Comparison of ENCODE assay signal across 9 cellular contexts in genomic region chr2:55839182-55839819, GRCh38.
DNase-seq lines count a peak whose midpoint lies in the region; ATAC-seq and TF ChIP-seq lines count a peak whose summit lies in the region.
"Had no signal": no experiment of that assay in that cellular context is flagged by ENCODE, and none has a peak within 500 bp of the region (broad histone marks: within the 10 kb centered on the region; RNA-seq: fewer than 3 reads in every experiment).

No MANE protein-coding gene starts in this region.

- H3K4me3 ChIP-seq in heart right ventricle (no peak overlapping the region), suprapubic skin (no peak overlapping the region)

- no peaks in the 10 kb centered on the region for H3K36me3 ChIP-seq in heart right ventricle
- H3K36me3 ChIP-seq in suprapubic skin = no peaks in the 10 kb centered on the region

- TF ChIP-seq CTCF in heart right ventricle (IDR thresholded peaks at IDR 0.05) = no peak
- no peak for TF ChIP-seq CTCF in suprapubic skin (IDR thresholded peaks at IDR 0.05)

- TF ChIP-seq EP300 in suprapubic skin (IDR thresholded peaks at IDR 0.05) = no peak

- 31 to 39% methylated on average over 7 of the region's 7 CpGs for WGBS in heart right ventricle, 2 donors
- 38% methylated on average over 7 of the region's 7 CpGs for WGBS in suprapubic skin

- H3K27me3 Mint-ChIP-seq in activated CD4-positive, alpha-beta T cell treated with anti-CD3 and anti-CD28 coated beads, Interleukin-2, amount 10 ng/mL, durations not matched to agents 7 days and 5 days = no peaks in the 10 kb centered on the region

- DNase-seq in M059J (ENCODE audit: low read depth) (peak; percentile 50), NOMO-1 treated with dmso at 0.1 percent for 144 hours (lab: John Stamatoyannopoulos, UW; ENCODE audit: unreplicated experiment) (peak; percentile 17), heart right ventricle (no peak), suprapubic skin (ENCODE audit: low spot score in 2 of 2) (no peak), NK-92 (lab: John Stamatoyannopoulos, UW; ENCODE audit: unreplicated experiment) (no peak)
- DNase-seq in activated CD4-positive, alpha-beta T cell treated with anti-CD3 and anti-CD28 coated beads, Interleukin-2, amount 10 ng/mL, durations not matched to agents 7 days and 5 days = no peak

- POLR2A ChIA-PET in activated CD4-positive, alpha-beta T cell treated with anti-CD3 and anti-CD28 coated beads, Interleukin-2, amount 10 ng/mL, durations not matched to agents 7 days and 5 days (lab: Charles Lee) = no interaction called here

- H3K27ac ChIP-seq in heart right ventricle (peak overlapping the region in 9 of 10 donors; percentile 4 to 83 (median 43)), suprapubic skin (peak overlapping the region; percentile 68)

- intact Hi-C loops in heart right ventricle (cut with DNase I) = no loop called here

- CTCF ChIA-PET in activated CD4-positive, alpha-beta T cell treated with anti-CD3 and anti-CD28 coated beads, Interleukin-2, amount 10 ng/mL, durations not matched to agents 7 days and 5 days (lab: Charles Lee) = interaction anchor here (0.6 kb wide), 1 partner anchor 15 kb away, joined by 3 read pairs; no protein-coding TSS in a partner anchor

- no peaks in the 10 kb centered on the region for H3K4me1 Mint-ChIP-seq in activated CD4-positive, alpha-beta T cell treated with anti-CD3 and anti-CD28 coated beads, Interleukin-2, amount 10 ng/mL, durations not matched to agents 7 days and 5 days

- H3K9me3 ChIP-seq in heart right ventricle = no peaks in the 10 kb centered on the region
- no peaks in the 10 kb centered on the region for H3K9me3 ChIP-seq in suprapubic skin

- no peak overlapping the region for H3K4me3 Mint-ChIP-seq in activated CD4-positive, alpha-beta T cell treated with anti-CD3 and anti-CD28 coated beads, Interleukin-2, amount 10 ng/mL, durations not matched to agents 7 days and 5 days
- H3K4me3 Mint-ChIP-seq: T-helper 1 cell treated with Interleukin-12 subunit alpha and Interleukin-12 subunit beta and Interleukin-4 antibody, amounts not matched to agents 30 μg/mL and 1 μg/mL, for 36 hours had no signal

- ATAC-seq in heart right ventricle (peak in 7 of 8 donors; percentile 64 to 92 (median 74)), GM19455 (IDR thresholded peaks at IDR 0.05; ENCODE audit: unreplicated experiment) (no peak), GM21619 (IDR thresholded peaks at IDR 0.05; ENCODE audit: unreplicated experiment) (no peak)

- no peak for TF ChIP-seq POLR2A in suprapubic skin (IDR thresholded peaks at IDR 0.05)

- H3K27me3 ChIP-seq in heart right ventricle (no peaks in the 10 kb centered on the region), suprapubic skin (no peaks in the 10 kb centered on the region)

- H3K4me1 ChIP-seq in heart right ventricle (peaks cover 0 to 12% (median 4%) of the 10 kb centered on the region in 9 donors), suprapubic skin (peaks cover 13% of the 10 kb centered on the region)

- no peak overlapping the region for H3K27ac Mint-ChIP-seq in activated CD4-positive, alpha-beta T cell treated with anti-CD3 and anti-CD28 coated beads, Interleukin-2, amount 10 ng/mL, durations not matched to agents 7 days and 5 days
- H3K27ac Mint-ChIP-seq: T-helper 1 cell treated with Interleukin-12 subunit alpha and Interleukin-12 subunit beta and Interleukin-4 antibody, amounts not matched to agents 30 μg/mL and 1 μg/mL, for 36 hours had no signal

- H3K36me3 Mint-ChIP-seq in activated CD4-positive, alpha-beta T cell treated with anti-CD3 and anti-CD28 coated beads, Interleukin-2, amount 10 ng/mL, durations not matched to agents 7 days and 5 days (ENCODE audit: low read depth) = no peaks in the 10 kb centered on the region

- H3K9me3 Mint-ChIP-seq in activated CD4-positive, alpha-beta T cell treated with anti-CD3 and anti-CD28 coated beads, Interleukin-2, amount 10 ng/mL, durations not matched to agents 7 days and 5 days = no peaks in the 10 kb centered on the region

Comparison
In these comparisons a context has a peak if more than half of its experiments do, and no peak if none do; other contexts are left out.
1. DNase-seq: peak in M059J (single experiment) and NOMO-1 treated with dmso at 0.1 percent for 144 hours (single experiment); none in heart right ventricle (0 of 2), suprapubic skin (0 of 2), activated CD4-positive, alpha-beta T cell treated with anti-CD3 and anti-CD28 coated beads, Interleukin-2, amount 10 ng/mL, durations not matched to agents 7 days and 5 days (single experiment) and NK-92 (single experiment).
2. ATAC-seq: peak in heart right ventricle (7 of 8); none in GM19455 (single experiment) and GM21619 (single experiment).